1 cellular context compared by ENCODE assay signal in genomic region chr10:128568979-128569378, GRCh38.
TF ChIP-seq lines count a peak whose summit lies in the region.

No MANE protein-coding gene starts in this region.

TF ChIP-seq in GM23338, 12 proteins besides CTCF, POLR2A, EP300 and RAD21 (continued from another document):
- TF ChIP-seq ZNF462 (CRISPR knock-in tag; IDR thresholded peaks at IDR 0.05): no peak
- TF ChIP-seq ZNF114 (CRISPR knock-in tag; IDR thresholded peaks at IDR 0.05): no peak
- no peak for TF ChIP-seq ETS1 (IDR thresholded peaks at IDR 0.05)
- TF ChIP-seq EZH2phosphoT487 (IDR thresholded peaks at IDR 0.05; ENCODE audit: unreplicated experiment): no peak
- no peak for TF ChIP-seq POLR2AphosphoS5 (IDR thresholded peaks at IDR 0.05; ENCODE audit: low read depth)
